ENCODE assay signal across 1 cellular context in the genomic region with DNA sequence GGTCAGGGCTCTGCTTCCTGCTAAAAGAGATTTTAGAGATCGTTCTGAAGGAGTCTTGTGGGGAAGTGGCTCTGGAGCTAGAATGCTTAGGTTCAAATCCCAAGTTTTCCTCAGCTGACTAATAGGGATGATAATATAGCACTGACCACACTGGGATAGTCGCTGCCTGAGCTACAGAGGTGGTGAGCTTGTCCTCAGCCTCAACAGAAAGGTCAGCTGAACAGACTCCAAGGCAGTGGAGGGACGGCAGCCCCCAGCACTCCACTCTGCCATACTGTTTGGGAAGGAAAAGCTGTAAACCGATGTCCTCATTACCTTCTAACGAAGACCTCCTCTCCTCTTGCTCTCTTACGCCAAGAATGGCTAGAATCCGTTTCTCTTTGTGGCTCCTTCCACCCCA.
TF ChIP-seq lines count a peak whose summit lies in the region.

No MANE protein-coding gene starts in this region.

TF ChIP-seq in GM23338, 12 proteins besides CTCF, POLR2A, EP300 and RAD21 (continued from another document):
- TF ChIP-seq, protein P1, sequence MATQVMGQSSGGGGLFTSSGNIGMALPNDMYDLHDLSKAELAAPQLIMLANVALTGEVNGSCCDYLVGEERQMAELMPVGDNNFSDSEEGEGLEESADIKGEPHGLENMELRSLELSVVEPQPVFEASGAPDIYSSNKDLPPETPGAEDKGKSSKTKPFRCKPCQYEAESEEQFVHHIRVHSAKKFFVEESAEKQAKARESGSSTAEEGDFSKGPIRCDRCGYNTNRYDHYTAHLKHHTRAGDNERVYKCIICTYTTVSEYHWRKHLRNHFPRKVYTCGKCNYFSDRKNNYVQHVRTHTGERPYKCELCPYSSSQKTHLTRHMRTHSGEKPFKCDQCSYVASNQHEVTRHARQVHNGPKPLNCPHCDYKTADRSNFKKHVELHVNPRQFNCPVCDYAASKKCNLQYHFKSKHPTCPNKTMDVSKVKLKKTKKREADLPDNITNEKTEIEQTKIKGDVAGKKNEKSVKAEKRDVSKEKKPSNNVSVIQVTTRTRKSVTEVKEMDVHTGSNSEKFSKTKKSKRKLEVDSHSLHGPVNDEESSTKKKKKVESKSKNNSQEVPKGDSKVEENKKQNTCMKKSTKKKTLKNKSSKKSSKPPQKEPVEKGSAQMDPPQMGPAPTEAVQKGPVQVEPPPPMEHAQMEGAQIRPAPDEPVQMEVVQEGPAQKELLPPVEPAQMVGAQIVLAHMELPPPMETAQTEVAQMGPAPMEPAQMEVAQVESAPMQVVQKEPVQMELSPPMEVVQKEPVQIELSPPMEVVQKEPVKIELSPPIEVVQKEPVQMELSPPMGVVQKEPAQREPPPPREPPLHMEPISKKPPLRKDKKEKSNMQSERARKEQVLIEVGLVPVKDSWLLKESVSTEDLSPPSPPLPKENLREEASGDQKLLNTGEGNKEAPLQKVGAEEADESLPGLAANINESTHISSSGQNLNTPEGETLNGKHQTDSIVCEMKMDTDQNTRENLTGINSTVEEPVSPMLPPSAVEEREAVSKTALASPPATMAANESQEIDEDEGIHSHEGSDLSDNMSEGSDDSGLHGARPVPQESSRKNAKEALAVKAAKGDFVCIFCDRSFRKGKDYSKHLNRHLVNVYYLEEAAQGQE (IDR thresholded peaks at IDR 0.05; ENCODE audit: unreplicated experiment), result no peak
- TF ChIP-seq EZH2phosphoT487 (IDR thresholded peaks at IDR 0.05; ENCODE audit: unreplicated experiment) (no peak), NANOG (IDR thresholded peaks at IDR 0.05; ENCODE audit: borderline replicate concordance) (no peak), STAT1 (IDR thresholded peaks at IDR 0.05; ENCODE audit: unreplicated experiment) (no peak), ZNF331 (CRISPR knock-in tag; IDR thresholded peaks at IDR 0.05; ENCODE audit: low read depth) (no peak), ZNF114 (CRISPR knock-in tag; IDR thresholded peaks at IDR 0.05) (no peak), JUNB (IDR thresholded peaks at IDR 0.05; ENCODE audit: unreplicated experiment) (no peak), POLR2AphosphoS5 (IDR thresholded peaks at IDR 0.05; ENCODE audit: low read depth) (no peak)
- TF ChIP-seq, protein P2, sequence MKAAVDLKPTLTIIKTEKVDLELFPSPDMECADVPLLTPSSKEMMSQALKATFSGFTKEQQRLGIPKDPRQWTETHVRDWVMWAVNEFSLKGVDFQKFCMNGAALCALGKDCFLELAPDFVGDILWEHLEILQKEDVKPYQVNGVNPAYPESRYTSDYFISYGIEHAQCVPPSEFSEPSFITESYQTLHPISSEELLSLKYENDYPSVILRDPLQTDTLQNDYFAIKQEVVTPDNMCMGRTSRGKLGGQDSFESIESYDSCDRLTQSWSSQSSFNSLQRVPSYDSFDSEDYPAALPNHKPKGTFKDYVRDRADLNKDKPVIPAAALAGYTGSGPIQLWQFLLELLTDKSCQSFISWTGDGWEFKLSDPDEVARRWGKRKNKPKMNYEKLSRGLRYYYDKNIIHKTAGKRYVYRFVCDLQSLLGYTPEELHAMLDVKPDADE (IDR thresholded peaks at IDR 0.05), result no peak
- TF ChIP-seq, protein P3, sequence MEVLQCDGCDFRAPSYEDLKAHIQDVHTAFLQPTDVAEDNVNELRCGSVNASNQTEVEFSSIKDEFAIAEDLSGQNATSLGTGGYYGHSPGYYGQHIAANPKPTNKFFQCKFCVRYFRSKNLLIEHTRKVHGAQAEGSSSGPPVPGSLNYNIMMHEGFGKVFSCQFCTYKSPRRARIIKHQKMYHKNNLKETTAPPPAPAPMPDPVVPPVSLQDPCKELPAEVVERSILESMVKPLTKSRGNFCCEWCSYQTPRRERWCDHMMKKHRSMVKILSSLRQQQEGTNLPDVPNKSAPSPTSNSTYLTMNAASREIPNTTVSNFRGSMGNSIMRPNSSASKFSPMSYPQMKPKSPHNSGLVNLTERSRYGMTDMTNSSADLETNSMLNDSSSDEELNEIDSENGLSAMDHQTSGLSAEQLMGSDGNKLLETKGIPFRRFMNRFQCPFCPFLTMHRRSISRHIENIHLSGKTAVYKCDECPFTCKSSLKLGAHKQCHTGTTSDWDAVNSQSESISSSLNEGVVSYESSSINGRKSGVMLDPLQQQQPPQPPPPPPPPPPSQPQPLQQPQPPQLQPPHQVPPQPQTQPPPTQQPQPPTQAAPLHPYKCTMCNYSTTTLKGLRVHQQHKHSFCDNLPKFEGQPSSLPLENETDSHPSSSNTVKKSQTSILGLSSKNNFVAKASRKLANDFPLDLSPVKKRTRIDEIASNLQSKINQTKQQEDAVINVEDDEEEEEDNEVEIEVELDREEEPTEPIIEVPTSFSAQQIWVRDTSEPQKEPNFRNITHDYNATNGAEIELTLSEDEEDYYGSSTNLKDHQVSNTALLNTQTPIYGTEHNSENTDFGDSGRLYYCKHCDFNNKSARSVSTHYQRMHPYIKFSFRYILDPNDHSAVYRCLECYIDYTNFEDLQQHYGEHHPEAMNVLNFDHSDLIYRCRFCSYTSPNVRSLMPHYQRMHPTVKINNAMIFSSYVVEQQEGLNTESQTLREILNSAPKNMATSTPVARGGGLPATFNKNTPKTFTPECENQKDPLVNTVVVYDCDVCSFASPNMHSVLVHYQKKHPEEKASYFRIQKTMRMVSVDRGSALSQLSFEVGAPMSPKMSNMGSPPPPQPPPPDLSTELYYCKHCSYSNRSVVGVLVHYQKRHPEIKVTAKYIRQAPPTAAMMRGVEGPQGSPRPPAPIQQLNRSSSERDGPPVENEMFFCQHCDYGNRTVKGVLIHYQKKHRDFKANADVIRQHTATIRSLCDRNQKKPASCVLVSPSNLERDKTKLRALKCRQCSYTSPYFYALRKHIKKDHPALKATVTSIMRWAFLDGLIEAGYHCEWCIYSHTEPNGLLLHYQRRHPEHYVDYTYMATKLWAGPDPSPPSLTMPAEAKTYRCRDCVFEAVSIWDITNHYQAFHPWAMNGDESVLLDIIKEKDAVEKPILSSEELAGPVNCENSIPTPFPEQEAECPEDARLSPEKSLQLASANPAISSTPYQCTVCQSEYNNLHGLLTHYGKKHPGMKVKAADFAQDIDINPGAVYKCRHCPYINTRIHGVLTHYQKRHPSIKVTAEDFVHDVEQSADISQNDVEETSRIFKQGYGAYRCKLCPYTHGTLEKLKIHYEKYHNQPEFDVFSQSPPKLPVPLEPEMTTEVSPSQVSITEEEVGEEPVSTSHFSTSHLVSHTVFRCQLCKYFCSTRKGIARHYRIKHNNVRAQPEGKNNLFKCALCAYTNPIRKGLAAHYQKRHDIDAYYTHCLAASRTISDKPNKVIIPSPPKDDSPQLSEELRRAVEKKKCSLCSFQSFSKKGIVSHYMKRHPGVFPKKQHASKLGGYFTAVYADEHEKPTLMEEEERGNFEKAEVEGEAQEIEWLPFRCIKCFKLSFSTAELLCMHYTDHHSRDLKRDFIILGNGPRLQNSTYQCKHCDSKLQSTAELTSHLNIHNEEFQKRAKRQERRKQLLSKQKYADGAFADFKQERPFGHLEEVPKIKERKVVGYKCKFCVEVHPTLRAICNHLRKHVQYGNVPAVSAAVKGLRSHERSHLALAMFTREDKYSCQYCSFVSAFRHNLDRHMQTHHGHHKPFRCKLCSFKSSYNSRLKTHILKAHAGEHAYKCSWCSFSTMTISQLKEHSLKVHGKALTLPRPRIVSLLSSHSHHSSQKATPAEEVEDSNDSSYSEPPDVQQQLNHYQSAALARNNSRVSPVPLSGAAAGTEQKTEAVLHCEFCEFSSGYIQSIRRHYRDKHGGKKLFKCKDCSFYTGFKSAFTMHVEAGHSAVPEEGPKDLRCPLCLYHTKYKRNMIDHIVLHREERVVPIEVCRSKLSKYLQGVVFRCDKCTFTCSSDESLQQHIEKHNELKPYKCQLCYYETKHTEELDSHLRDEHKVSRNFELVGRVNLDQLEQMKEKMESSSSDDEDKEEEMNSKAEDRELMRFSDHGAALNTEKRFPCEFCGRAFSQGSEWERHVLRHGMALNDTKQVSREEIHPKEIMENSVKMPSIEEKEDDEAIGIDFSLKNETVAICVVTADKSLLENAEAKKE (CRISPR knock-in tag; IDR thresholded peaks at IDR 0.05), result no peak
